ENCODE assay signal across 9 cellular contexts in the genomic region with DNA sequence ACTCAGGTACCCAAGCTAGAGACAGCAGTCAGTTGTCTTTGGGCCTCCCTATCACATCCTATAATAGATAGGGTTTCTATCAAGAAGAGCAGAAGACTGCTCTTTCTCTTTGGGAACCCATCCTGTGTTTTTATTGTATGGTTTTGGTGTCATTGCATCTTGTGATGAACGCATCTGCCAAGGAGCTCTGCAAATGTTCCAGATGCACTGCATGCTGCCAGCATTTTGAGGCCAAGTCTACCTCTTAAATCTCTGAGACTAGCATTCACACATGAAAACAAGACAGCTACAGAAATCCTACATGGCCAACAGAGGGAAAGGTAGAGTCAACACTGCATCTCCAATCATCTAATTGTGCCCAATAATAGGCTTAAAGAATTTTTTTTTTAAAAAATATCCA. TPM values are rescaled to one million over a fixed set of nuclear protein-coding genes. Genes with fewer than 3 reads are reported as not detected.
"Had no signal": no experiment of that assay in that cellular context is flagged by ENCODE, and none has a peak within 500 bp of the region (broad histone marks: within the 10 kb centered on the region; RNA-seq: fewer than 3 reads in every experiment).

No MANE protein-coding gene starts in this region.

- H3K4me3 ChIP-seq: GM23338, K562 had no signal

- FAIRE-seq: H1, H54, K562 had no signal

- DNase-seq: H9, HCEC 1CT, IMR-90, KG1 had no signal

- ATAC-seq: GM23338, K562 had no signal

- H3K4me2 ChIP-seq: GM23338 had no signal

- H2AFZ ChIP-seq: GM23338 had no signal

RNA-seq across cellular contexts. Expression of a gene that starts 20.0 kb away (rescaled TPM):
- total RNA-seq: HT-29, IMR-90 had no signal
